In the genomic region with DNA sequence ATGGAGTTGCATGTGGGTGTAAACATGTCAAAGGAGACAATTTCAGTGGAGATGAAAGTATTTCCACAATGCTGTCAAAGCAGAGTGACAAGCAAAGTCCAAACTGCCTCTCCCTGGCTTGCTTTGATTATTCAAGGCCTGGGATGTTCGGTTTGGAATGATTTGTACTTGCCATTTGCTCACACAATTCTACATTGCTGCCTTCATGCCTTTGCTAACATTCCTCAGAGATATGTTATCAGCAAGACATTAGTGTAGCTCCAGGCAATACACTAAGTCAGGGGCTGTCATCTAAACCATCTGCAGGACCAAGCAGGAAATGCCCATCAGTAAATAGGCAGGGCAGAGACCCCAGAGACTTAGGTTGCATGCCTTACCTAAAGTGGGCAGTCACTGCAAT, we compare ENCODE assay signal across 14 cellular contexts.
"Had no signal": no experiment of that assay in that cellular context is flagged by ENCODE, and none has a peak within 500 bp of the region (broad histone marks: within the 10 kb centered on the region; RNA-seq: fewer than 3 reads in every experiment).

No MANE protein-coding gene starts in this region.

- H3K4me3 ChIP-seq: heart left ventricle, left ventricle myocardium inferior, lower lobe of right lung had no signal

- H3K27me3 Mint-ChIP-seq: type B pancreatic cell had no signal

- H3K36me3 ChIP-seq: heart left ventricle, left ventricle myocardium inferior, lower lobe of right lung had no signal

- DNase-seq: effector memory CD4-positive, alpha-beta T cell; heart left ventricle; hippocampal formation; left ventricle myocardium inferior; lower lobe of right lung; naive thymus-derived CD4-positive, alpha-beta T cell; posterior cingulate gyrus; stimulated activated CD4-positive, alpha-beta T cell treated with anti-CD3 and anti-CD28 coated beads, Interleukin-2, amount 100 ng/mL, for 24 hours; stimulated activated CD4-positive, alpha-beta T cell treated with anti-CD3 and anti-CD28 coated beads, Interleukin-4, amount 100 ng/mL, for 4 hours; stimulated activated naive CD4-positive, alpha-beta T cell had no signal

- ATAC-seq: heart left ventricle; lower lobe of right lung; naive thymus-derived CD4-positive, alpha-beta T cell; sciatic nerve had no signal

- H3K4me3 Mint-ChIP-seq: memory B cell; naive thymus-derived CD4-positive, alpha-beta T cell; neural crest cell; type B pancreatic cell had no signal

- H3K27me3 ChIP-seq: heart left ventricle had no signal

- H3K9me3 Mint-ChIP-seq: neural crest cell had no signal

- H3K27ac Mint-ChIP-seq: memory B cell, type B pancreatic cell had no signal

- H3K4me1 ChIP-seq: left ventricle myocardium inferior had no signal

- H3K27ac ChIP-seq: heart left ventricle, left ventricle myocardium inferior, lower lobe of right lung had no signal

- H3K9me3 ChIP-seq: heart left ventricle, left ventricle myocardium inferior, lower lobe of right lung had no signal
